Comparison of ENCODE assay signal across 1 cellular context in the genomic region with DNA sequence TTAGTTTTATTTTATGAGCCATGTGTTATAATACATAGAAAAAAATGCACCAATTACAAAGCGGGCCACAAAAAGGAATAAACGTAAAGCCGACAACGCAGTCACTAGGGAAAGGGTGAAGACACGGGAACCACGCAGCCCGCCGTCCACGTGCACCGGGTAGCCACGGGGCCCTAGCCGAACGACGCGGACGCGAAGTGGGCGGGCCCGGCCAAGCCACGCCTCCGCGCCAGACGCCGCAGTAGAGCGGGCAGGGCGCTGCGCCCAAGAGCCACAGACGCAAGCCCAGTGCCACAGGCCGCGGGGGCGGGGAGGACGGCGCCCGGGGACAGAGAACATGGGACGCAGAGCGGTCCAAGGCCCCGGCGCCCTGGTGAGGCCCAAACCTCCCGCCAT.
TF ChIP-seq lines count a peak whose summit lies in the region.

A gene with protein sequence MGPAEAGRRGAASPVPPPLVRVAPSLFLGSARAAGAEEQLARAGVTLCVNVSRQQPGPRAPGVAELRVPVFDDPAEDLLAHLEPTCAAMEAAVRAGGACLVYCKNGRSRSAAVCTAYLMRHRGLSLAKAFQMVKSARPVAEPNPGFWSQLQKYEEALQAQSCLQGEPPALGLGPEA (plus strand): TSS at position 274 of the 396 bp plus-strand sequence. CDS start 328 bp downstream, outside the sequence.

TF ChIP-seq in liver, 16 proteins besides CTCF, POLR2A, EP300 and RAD21 (continued from another document):
- TF ChIP-seq, protein P1, sequence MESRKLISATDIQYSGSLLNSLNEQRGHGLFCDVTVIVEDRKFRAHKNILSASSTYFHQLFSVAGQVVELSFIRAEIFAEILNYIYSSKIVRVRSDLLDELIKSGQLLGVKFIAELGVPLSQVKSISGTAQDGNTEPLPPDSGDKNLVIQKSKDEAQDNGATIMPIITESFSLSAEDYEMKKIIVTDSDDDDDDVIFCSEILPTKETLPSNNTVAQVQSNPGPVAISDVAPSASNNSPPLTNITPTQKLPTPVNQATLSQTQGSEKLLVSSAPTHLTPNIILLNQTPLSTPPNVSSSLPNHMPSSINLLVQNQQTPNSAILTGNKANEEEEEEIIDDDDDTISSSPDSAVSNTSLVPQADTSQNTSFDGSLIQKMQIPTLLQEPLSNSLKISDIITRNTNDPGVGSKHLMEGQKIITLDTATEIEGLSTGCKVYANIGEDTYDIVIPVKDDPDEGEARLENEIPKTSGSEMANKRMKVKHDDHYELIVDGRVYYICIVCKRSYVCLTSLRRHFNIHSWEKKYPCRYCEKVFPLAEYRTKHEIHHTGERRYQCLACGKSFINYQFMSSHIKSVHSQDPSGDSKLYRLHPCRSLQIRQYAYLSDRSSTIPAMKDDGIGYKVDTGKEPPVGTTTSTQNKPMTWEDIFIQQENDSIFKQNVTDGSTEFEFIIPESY (IDR thresholded peaks at IDR 0.05), result no peak
- TF ChIP-seq JUND (IDR thresholded peaks at IDR 0.05), result no peak
